15 cellular contexts compared by ENCODE assay signal in the genomic region with DNA sequence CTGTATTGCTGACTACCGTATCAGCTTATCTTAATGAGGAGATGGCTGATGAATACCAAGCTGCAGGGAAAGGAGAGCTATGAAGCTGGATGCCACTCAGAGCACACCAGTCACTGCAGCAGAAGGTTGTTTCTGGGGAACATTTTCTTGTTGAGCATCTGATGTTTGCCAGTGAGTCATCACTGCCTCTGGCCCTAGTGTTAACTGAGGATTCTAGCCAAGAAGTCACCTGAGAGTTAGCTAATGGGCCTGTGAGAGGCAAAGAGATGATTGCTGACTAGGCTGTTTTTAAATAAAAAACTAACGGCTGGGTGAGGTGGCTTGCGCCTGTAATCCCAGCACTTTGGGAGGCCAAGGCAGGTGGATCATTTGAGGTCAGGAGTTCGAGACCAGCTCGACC. TPM values are rescaled to one million over a fixed set of nuclear protein-coding genes. Genes with fewer than 3 reads are reported as not detected.
DNase-seq lines count a peak whose midpoint lies in the region; ATAC-seq, FAIRE-seq and TF ChIP-seq lines count a peak whose summit lies in the region.
"Had no signal": no experiment of that assay in that cellular context is flagged by ENCODE, and none has a peak within 500 bp of the region (broad histone marks: within the 10 kb centered on the region; RNA-seq: fewer than 3 reads in every experiment).

No MANE protein-coding gene starts in this region.

- H3K4me1 Mint-ChIP-seq in type B pancreatic cell (ENCODE audit: unreplicated experiment) = no peaks in the 10 kb centered on the region
- H3K4me1 Mint-ChIP-seq: activated CD4-positive, alpha-beta T cell treated with anti-CD3 and anti-CD28 coated beads, Interleukin-2, amount 10 ng/mL, durations not matched to agents 24 days and 14 days; natural killer cell; stimulated activated effector memory CD8-positive, alpha-beta T cell treated with anti-CD3 and anti-CD28 coated beads, Interleukin-12 subunit alpha, Interleukin-12 subunit beta, amount 100 ng/mL, for 72 hours had no signal

- TF ChIP-seq POLR2A in K562 (conservative IDR thresholded peaks at IDR 0.05) = no peak

- TF ChIP-seq CTCF in K562 (IDR thresholded peaks at IDR 0.05 in 2 of 3, conservative IDR thresholded peaks at IDR 0.05 in 1 of 3; ENCODE audit: insufficient read depth in 2 of 3, low read depth in 1 of 3, low read length in 3 of 3) (no peak), type B pancreatic cell (conservative IDR thresholded peaks at IDR 0.05) (no peak)

- H3K36me3 ChIP-seq in K562 (ENCODE audit: control insufficient read depth, insufficient read depth, low read length) = peaks cover 4% of the 10 kb centered on the region; the same call in 2 of the 3 replicates

- ATAC-seq in K562 (no peak), HG02588 (IDR thresholded peaks at IDR 0.05; ENCODE audit: unreplicated experiment) (no peak)
- ATAC-seq: CD8-positive, alpha-beta T cell; natural killer cell; stimulated activated effector memory CD8-positive, alpha-beta T cell treated with anti-CD3 and anti-CD28 coated beads, Interleukin-12 subunit alpha, Interleukin-12 subunit beta, amount 100 ng/mL, for 72 hours had no signal

- FAIRE-seq in K562 (lab: Jason Lieb, UNC) = no peak

- no peaks in the 10 kb centered on the region for H3K27me3 Mint-ChIP-seq in type B pancreatic cell
- H3K27me3 Mint-ChIP-seq: activated CD4-positive, alpha-beta T cell treated with anti-CD3 and anti-CD28 coated beads, Interleukin-2, amount 10 ng/mL, durations not matched to agents 24 days and 14 days had no signal

- H3K36me3 Mint-ChIP-seq in type B pancreatic cell = no peaks in the 10 kb centered on the region
- H3K36me3 Mint-ChIP-seq: CD8-positive, alpha-beta T cell; natural killer cell; stimulated activated effector memory CD8-positive, alpha-beta T cell treated with anti-CD3 and anti-CD28 coated beads, Interleukin-12 subunit alpha, Interleukin-12 subunit beta, amount 100 ng/mL, for 72 hours had no signal

- H3K4me2 ChIP-seq in K562 (ENCODE audit: insufficient read depth, low read length) = no peak overlapping the region

- intact Hi-C loops in K562 (cut with micrococcal nuclease) = no loop called here

- no peaks in the 10 kb centered on the region for H3K27me3 ChIP-seq in K562 (ENCODE audit: control insufficient read depth in 2 of 2, insufficient read depth in 2 of 2, low read length in 2 of 2)

- TF ChIP-seq RAD21 in K562 (CRISPR knock-in tag; conservative IDR thresholded peaks at IDR 0.05 in 1 of 2, IDR thresholded peaks at IDR 0.05 in 1 of 2) = no peak

- no peak for TF ChIP-seq EP300 in K562 (IDR thresholded peaks at IDR 0.05; ENCODE audit: low read length)

- peak; percentile 34 for DNase-seq in AG08396 (ENCODE audit: low spot score)
- peak; percentile 20 for DNase-seq in HK-2 (ENCODE audit: unreplicated experiment)
- DNase-seq in K562 (ENCODE audit: extremely low read depth in 1 of 4, low spot score in 3 of 4) = no peak
- peak; percentile 80 for DNase-seq in islet precursor cell
- no peak for DNase-seq in activated CD4-positive, CD25-positive, alpha-beta regulatory T cell (lab: John Stamatoyannopoulos, UW)
- no peak for DNase-seq in type B pancreatic cell (ENCODE audit: extremely low spot score, unreplicated experiment)
- DNase-seq in activated naive CD4-positive, alpha-beta T cell treated with Interleukin-2 at 50 U/mL for 16 hours = no peak
- DNase-seq: activated CD4-positive, alpha-beta T cell treated with anti-CD3 and anti-CD28 coated beads, Interleukin-2, amount 10 ng/mL, durations not matched to agents 24 days and 14 days; activated gamma-delta T cell treated with Interleukin-2 at 50 U/mL for 16 hours; CD8-positive, alpha-beta T cell; natural killer cell; NCI-H510A had no signal

- no peak overlapping the region for H3K27ac ChIP-seq in K562 (ENCODE audit: extremely low read depth, low read depth, low read length)
- H3K27ac ChIP-seq: SK-N-MC had no signal

- no peak overlapping the region for H3K9ac ChIP-seq in K562 (ENCODE audit: insufficient read depth in 1 of 2, low read depth in 2 of 2, low read length in 2 of 2)

- H3K9me1 ChIP-seq in K562 (ENCODE audit: control insufficient read depth, insufficient read depth, low read length) = no peaks in the 10 kb centered on the region

- WGBS in K562 (ENCODE audit: insufficient coverage, low coverage, missing lambda C conversion rate) = 80% methylated on average over 5 of the region's 5 CpGs

- CTCF ChIA-PET in K562 (lab: Yijun Ruan, JAX; ENCODE audit: low intra/inter-chr PET ratio) = no interaction called here

- no peak overlapping the region for H3K4me3 Mint-ChIP-seq in type B pancreatic cell
- H3K4me3 Mint-ChIP-seq: activated CD4-positive, alpha-beta T cell treated with anti-CD3 and anti-CD28 coated beads, Interleukin-2, amount 10 ng/mL, durations not matched to agents 24 days and 14 days; CD8-positive, alpha-beta T cell; natural killer cell; stimulated activated effector memory CD8-positive, alpha-beta T cell treated with anti-CD3 and anti-CD28 coated beads, Interleukin-12 subunit alpha, Interleukin-12 subunit beta, amount 100 ng/mL, for 72 hours had no signal

- H3K4me1 ChIP-seq in K562 (replicated peaks in 1 of 2; ENCODE audit: control insufficient read depth in 2 of 2, insufficient read depth in 2 of 2, low read length in 2 of 2) = no peaks in the 10 kb centered on the region; a peak in 1 of 5 replicates

- H3K79me2 ChIP-seq in K562 (ENCODE audit: control insufficient read depth, insufficient read depth, low read length) = no peaks in the 10 kb centered on the region

- POLR2A ChIA-PET in K562 (lab: Yijun Ruan, JAX) = interaction anchor here (1.3 kb wide), 1 partner anchor 10 kb away, joined by 3 read pairs; no protein-coding TSS in a partner anchor

- H3K4me3 ChIP-seq in K562 = no peak overlapping the region
- H3K4me3 ChIP-seq: SK-N-MC had no signal

- no peaks in the 10 kb centered on the region for H3K9me3 ChIP-seq in K562 (replicated peaks; ENCODE audit: control insufficient read depth, insufficient read depth, low read depth, low read length)

- H3K9me3 Mint-ChIP-seq in type B pancreatic cell = no peaks in the 10 kb centered on the region
- H3K9me3 Mint-ChIP-seq: activated CD4-positive, alpha-beta T cell treated with anti-CD3 and anti-CD28 coated beads, Interleukin-2, amount 10 ng/mL, durations not matched to agents 24 days and 14 days; CD8-positive, alpha-beta T cell; natural killer cell; stimulated activated effector memory CD8-positive, alpha-beta T cell treated with anti-CD3 and anti-CD28 coated beads, Interleukin-12 subunit alpha, Interleukin-12 subunit beta, amount 100 ng/mL, for 72 hours had no signal

- BruUV-seq in K562 (replicated peaks; lab: Mats Ljungman, UMichigan) = no TSS peak

- in situ Hi-C loops in K562 (cut with MboI) = no loop called here

- H2AFZ ChIP-seq in K562 (ENCODE audit: low read depth, low read length) = no peak overlapping the region

- no peaks in the 10 kb centered on the region for H4K20me1 ChIP-seq in K562 (replicated peaks; ENCODE audit: control insufficient read depth, insufficient read depth, low read length)

- H3K27ac Mint-ChIP-seq in type B pancreatic cell = no peak overlapping the region
- H3K27ac Mint-ChIP-seq: activated CD4-positive, alpha-beta T cell treated with anti-CD3 and anti-CD28 coated beads, Interleukin-2, amount 10 ng/mL, durations not matched to agents 24 days and 14 days; CD8-positive, alpha-beta T cell; natural killer cell; stimulated activated effector memory CD8-positive, alpha-beta T cell treated with anti-CD3 and anti-CD28 coated beads, Interleukin-12 subunit alpha, Interleukin-12 subunit beta, amount 100 ng/mL, for 72 hours had no signal

TF ChIP-seq in K562, 482 proteins besides CTCF, POLR2A, EP300 and RAD21 (continues in another document):
- TF ChIP-seq C11orf30 (IDR thresholded peaks at IDR 0.05; ENCODE audit: low read depth) (peak; percentile 81), MAFK (IDR thresholded peaks at IDR 0.05; ENCODE audit: low read length) (peak; percentile 76), ZNF316 (IDR thresholded peaks at IDR 0.05) (peak; percentile 77), ZNF668 (CRISPR knock-in tag; IDR thresholded peaks at IDR 0.05) (no peak), MAFF (IDR thresholded peaks at IDR 0.05; ENCODE audit: low read length) (peak; percentile 56), MAFG (tag; conservative IDR thresholded peaks at IDR 0.05) (peak; percentile 63; the same call in 1 of the 2 replicates)
- TF ChIP-seq, protein P1, sequence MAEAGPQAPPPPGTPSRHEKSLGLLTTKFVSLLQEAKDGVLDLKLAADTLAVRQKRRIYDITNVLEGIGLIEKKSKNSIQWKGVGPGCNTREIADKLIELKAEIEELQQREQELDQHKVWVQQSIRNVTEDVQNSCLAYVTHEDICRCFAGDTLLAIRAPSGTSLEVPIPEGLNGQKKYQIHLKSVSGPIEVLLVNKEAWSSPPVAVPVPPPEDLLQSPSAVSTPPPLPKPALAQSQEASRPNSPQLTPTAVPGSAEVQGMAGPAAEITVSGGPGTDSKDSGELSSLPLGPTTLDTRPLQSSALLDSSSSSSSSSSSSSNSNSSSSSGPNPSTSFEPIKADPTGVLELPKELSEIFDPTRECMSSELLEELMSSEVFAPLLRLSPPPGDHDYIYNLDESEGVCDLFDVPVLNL (CRISPR knock-in tag; IDR thresholded peaks at IDR 0.05; ENCODE audit: low read depth) = no peak
- TF ChIP-seq, protein P2, sequence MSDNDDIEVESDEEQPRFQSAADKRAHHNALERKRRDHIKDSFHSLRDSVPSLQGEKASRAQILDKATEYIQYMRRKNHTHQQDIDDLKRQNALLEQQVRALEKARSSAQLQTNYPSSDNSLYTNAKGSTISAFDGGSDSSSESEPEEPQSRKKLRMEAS (CRISPR knock-in tag; IDR thresholded peaks at IDR 0.05) = no peak

RNA-seq across cellular contexts. Expression of a gene that starts 37.9 kb away (rescaled TPM):
- 24.3 and 131 TPM in 2 replicates for total RNA-seq in K562 (2011; cell fraction: chromatin; rRNA removed; ENCODE audit: low replicate concordance)
- 11.8 and 23.6 TPM in 2 replicates for total RNA-seq in K562 (2011; cell fraction: nucleolus; rRNA removed)
- 31.8 and 43.3 TPM in 2 replicates for total RNA-seq in K562 (2011; cell fraction: nucleoplasm; rRNA removed)
- total RNA-seq in K562 (2014; rRNA removed) = 10.7 and 11.1 TPM in 2 replicates
- 12.5 and 13.4 TPM in 2 replicates for total RNA-seq in K562 (2014; rRNA removed; fragmentation: Illumina TruSeq; extraction: Trizol)
- total RNA-seq in K562 (2015; rRNA removed; fragmentation: Illumina TruSeq; extraction: Trizol) = 16.5 and 19.2 TPM in 2 replicates
- total RNA-seq in K562 (2021) = 11.2 and 11.3 TPM in 2 replicates
- 18.5 and 23.1 TPM in 2 replicates for polyA plus RNA-seq in K562 (2011; rRNA removed)
- polyA plus RNA-seq in K562 (2011; cell fraction: cytosol; rRNA removed) = 0.75 and 2.6 TPM in 2 replicates
- 52.1 and 73.8 TPM in 2 replicates for polyA plus RNA-seq in K562 (2011; cell fraction: nucleus; rRNA removed)
- 5.4 and 8.3 TPM in 2 replicates for polyA plus RNA-seq in K562 (2012)
- 8.6 and 9.8 TPM in 2 replicates for polyA plus RNA-seq in K562 (2014; fragmentation: Illumina TruSeq; extraction: Trizol)
- polyA plus RNA-seq in K562 (2014; fragmentation: Nextera tagmentation; extraction: Ambion mirVana) = 1 to 10 TPM; 4.4 to 8.4 TPM
- 13.0 and 19.1 TPM in 2 replicates for polyA plus RNA-seq in K562 (2014; rRNA removed)
- polyA minus RNA-seq in K562 (2011; rRNA and poly(A)+ RNA removed) = 31.4 and 32.7 TPM in 2 replicates
- polyA minus RNA-seq in K562 (2011; cell fraction: cytosol; rRNA and poly(A)+ RNA removed) = 2.7 and 2.8 TPM in 2 replicates
- 40.1 and 72.9 TPM in 2 replicates for polyA minus RNA-seq in K562 (2011; cell fraction: nucleus; rRNA and poly(A)+ RNA removed)
- total RNA-seq in type B pancreatic cell (ENCODE audit: low replicate concordance) = 9.2 and 32.5 TPM in 2 replicates

Comparison
In these comparisons a context has a peak if more than half of its experiments do, and no peak if none do; other contexts are left out.
1. DNase-seq: peak in AG08396 (single experiment), HK-2 (single experiment) and islet precursor cell (single experiment); none in K562 (0 of 4), activated CD4-positive, CD25-positive, alpha-beta regulatory T cell (0 of 4), type B pancreatic cell (single experiment) and activated naive CD4-positive, alpha-beta T cell treated with Interleukin-2 at 50 U/mL for 16 hours (single experiment).